12 cellular contexts compared by ENCODE assay signal in the genomic region with DNA sequence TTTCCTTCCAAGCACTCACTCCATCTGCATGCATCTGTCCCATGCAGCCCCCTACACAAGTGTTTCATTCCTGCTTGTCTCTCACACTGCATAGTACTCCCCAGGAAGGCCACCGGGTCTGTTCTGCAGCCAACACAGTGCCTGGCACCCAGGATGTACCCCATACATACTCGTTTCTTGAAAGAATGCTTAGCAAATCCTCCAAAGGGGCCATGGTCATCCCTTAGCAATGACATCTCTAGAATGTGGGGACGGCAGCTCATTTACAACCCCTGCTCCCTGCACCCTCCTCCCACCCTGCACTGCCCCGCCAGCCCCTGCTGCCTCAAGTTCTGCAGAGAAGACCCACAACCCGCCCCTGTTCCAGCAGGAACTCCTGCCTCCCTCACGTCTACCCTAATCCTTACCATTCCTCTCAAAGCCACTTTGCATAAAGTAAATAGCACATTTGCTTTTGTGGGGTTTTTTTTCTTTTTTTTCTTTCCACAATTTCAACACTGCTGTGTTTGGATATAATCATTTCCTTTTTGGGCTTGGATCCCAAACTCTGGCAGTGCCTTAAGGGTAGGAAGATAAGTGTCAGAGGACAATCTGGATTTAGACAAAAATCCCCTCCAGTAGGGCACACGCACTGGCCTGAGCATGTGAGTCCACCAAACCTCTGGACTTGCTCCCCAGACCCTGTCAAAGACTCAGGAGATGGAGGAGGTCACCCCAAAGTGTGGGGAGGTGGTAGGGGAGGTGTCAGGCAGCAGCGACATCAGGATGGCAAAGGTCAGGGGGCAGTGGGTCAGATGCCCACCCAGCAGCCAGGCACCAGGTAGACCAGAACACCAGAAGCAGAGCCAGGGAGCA.
"Had no signal": no experiment of that assay in that cellular context is flagged by ENCODE, and none has a peak within 500 bp of the region (broad histone marks: within the 10 kb centered on the region; RNA-seq: fewer than 3 reads in every experiment).

No MANE protein-coding gene starts in this region.

- H3K4me3 ChIP-seq: ovary, sigmoid colon, thoracic aorta had no signal

- ATAC-seq: activated T-cell treated with anti-CD3 and anti-CD28 coated beads, Interleukin-2, amount 50 U/mL, for 72 hours; foreskin keratinocyte had no signal

- H3K27me3 ChIP-seq: ovary had no signal

- H3K9me3 ChIP-seq: ovary, sigmoid colon, thoracic aorta had no signal

- DNase-seq: activated CD4-positive, alpha-beta T cell treated with anti-CD3 and anti-CD28 coated beads for 48 hours; activated CD8-positive, alpha-beta memory T cell treated with anti-CD3 and anti-CD28 coated beads, Interleukin-2, amount 50 U/mL, for 48 hours; activated gamma-delta T cell treated with Interleukin-2 at 50 U/mL for 16 hours; activated T-cell treated with anti-CD3 and anti-CD28 coated beads, Interleukin-2, amount 50 U/mL, for 72 hours; brain microvascular endothelial cell; dermis blood vessel endothelial cell; foreskin keratinocyte; ovary; sigmoid colon; stimulated activated CD4-positive, alpha-beta T cell treated with anti-CD3 and anti-CD28 coated beads, Interleukin-1b, Interleukin-23, amount 100 ng/mL, for 48 hours; T-helper 2 cell had no signal

- H3K4me1 ChIP-seq: foreskin keratinocyte, sigmoid colon had no signal

- H3K36me3 ChIP-seq: brain microvascular endothelial cell, ovary, sigmoid colon, thoracic aorta had no signal

- H3K27ac ChIP-seq: brain microvascular endothelial cell, foreskin keratinocyte, ovary, sigmoid colon, thoracic aorta had no signal
